9 cellular contexts compared by ENCODE assay signal in genomic region chr5:178284095-178284675, GRCh38. TPM values are rescaled to one million over a fixed set of nuclear protein-coding genes. Genes with fewer than 3 reads are reported as not detected.
DNase-seq lines count a peak whose midpoint lies in the region; ATAC-seq lines count a peak whose summit lies in the region.
"Had no signal": no experiment of that assay in that cellular context is flagged by ENCODE, and none has a peak within 500 bp of the region (broad histone marks: within the 10 kb centered on the region; RNA-seq: fewer than 3 reads in every experiment).

No MANE protein-coding gene starts in this region.

- peak; percentile 14 for DNase-seq in stimulated activated CD4-positive, alpha-beta T cell treated with anti-CD3 and anti-CD28 coated beads, Interleukin-15, amount 100 ng/mL, for 24 hours
- DNase-seq in stimulated activated CD4-positive, alpha-beta T cell treated with anti-CD3 and anti-CD28 coated beads, Interleukin-4, amount 100 ng/mL, for 4 hours: no peak
- DNase-seq in SKM-1 (lab: John Stamatoyannopoulos, UW; ENCODE audit: unreplicated experiment) (peak; percentile 55), glomerular endothelial cell (ENCODE audit: extremely low read depth, low read depth, low spot score) (peak; percentile 10), OCI-M2 (lab: John Stamatoyannopoulos, UW; ENCODE audit: unreplicated experiment) (no peak), SW 1271 (lab: John Stamatoyannopoulos, UW) (no peak), UCSD-AML1 (lab: John Stamatoyannopoulos, UW; ENCODE audit: unreplicated experiment) (no peak)
- DNase-seq: activated B cell treated with CpG ODN at 0.5 μM for 24 hours had no signal

- no peak for ATAC-seq in GM21786 (IDR thresholded peaks at IDR 0.05; ENCODE audit: unreplicated experiment)

RNA-seq across cellular contexts. Expression of gene PHYKPL, which starts 51.6 kb away (rescaled TPM):
- total RNA-seq in glomerular endothelial cell: 23.3 and 31.0 TPM in 2 replicates

Comparison
In these comparisons a context has a peak if more than half of its experiments do, and no peak if none do; other contexts are left out.
1. DNase-seq: peak in stimulated activated CD4-positive, alpha-beta T cell treated with anti-CD3 and anti-CD28 coated beads, Interleukin-15, amount 100 ng/mL, for 24 hours (single experiment), SKM-1 (single experiment) and glomerular endothelial cell (single experiment); none in stimulated activated CD4-positive, alpha-beta T cell treated with anti-CD3 and anti-CD28 coated beads, Interleukin-4, amount 100 ng/mL, for 4 hours (0 of 2), OCI-M2 (single experiment), SW 1271 (0 of 2) and UCSD-AML1 (single experiment).